In genomic region chr1:87684194-87684593, GRCh38 we compare ENCODE assay signal across 8 cellular contexts.
A peak's percentile ranks its signal among the peaks of the same experiment; 100 is the strongest.
DNase-seq lines count a peak whose midpoint lies in the region; ATAC-seq and TF ChIP-seq lines count a peak whose summit lies in the region.

No MANE protein-coding gene starts in this region.

- H3K9me3 Mint-ChIP-seq in osteocyte (ENCODE audit: unreplicated experiment) = no peaks in the 10 kb centered on the region

- ATAC-seq in GM21360 (IDR thresholded peaks at IDR 0.05; ENCODE audit: unreplicated experiment) (peak; percentile 88), GM19035 (IDR thresholded peaks at IDR 0.05; ENCODE audit: unreplicated experiment) (no peak), HG03196 (IDR thresholded peaks at IDR 0.05; ENCODE audit: unreplicated experiment) (no peak)

- no peaks in the 10 kb centered on the region for H3K4me1 Mint-ChIP-seq in osteocyte (ENCODE audit: unreplicated experiment)

- no peaks in the 10 kb centered on the region for H3K36me3 Mint-ChIP-seq in osteocyte (ENCODE audit: unreplicated experiment)

- no peaks in the 10 kb centered on the region for H3K27me3 Mint-ChIP-seq in osteocyte (ENCODE audit: unreplicated experiment)

- TF ChIP-seq CTCF in foreskin fibroblast (IDR thresholded peaks at IDR 0.05; ENCODE audit: low read depth, low read length) (no peak), osteocyte (IDR thresholded peaks at IDR 0.05) (no peak)

- peak overlapping the region; percentile 36 to 50 for H3K4me3 ChIP-seq in foreskin fibroblast (ENCODE audit: low read depth in 1 of 2, low read length in 2 of 2)

- H3K27ac Mint-ChIP-seq in osteocyte (ENCODE audit: unreplicated experiment) = no peak overlapping the region

- peak; percentile 67 for DNase-seq in RPMI7951 (ENCODE audit: low read depth)
- peak; percentile 4 to 15 for DNase-seq in foreskin fibroblast
- no peak for DNase-seq in osteocyte (ENCODE audit: extremely low spot score, unreplicated experiment)
- DNase-seq in HCEC 1CT = no peak
- no peak for DNase-seq in DMS114 treated with DMSO at 0.1 percent for 48 hours (lab: John Stamatoyannopoulos, UW; ENCODE audit: unreplicated experiment)

- H3K4me3 Mint-ChIP-seq in osteocyte (ENCODE audit: unreplicated experiment) = peak overlapping the region; percentile 49

Comparison
In these comparisons a context has a peak if more than half of its experiments do, and no peak if none do; other contexts are left out.
1. DNase-seq: peak in RPMI7951 (single experiment) and foreskin fibroblast (2 of 2); none in osteocyte (single experiment), HCEC 1CT (single experiment) and DMS114 treated with DMSO at 0.1 percent for 48 hours (single experiment).